ENCODE assay signal across 8 cellular contexts in the genomic region with DNA sequence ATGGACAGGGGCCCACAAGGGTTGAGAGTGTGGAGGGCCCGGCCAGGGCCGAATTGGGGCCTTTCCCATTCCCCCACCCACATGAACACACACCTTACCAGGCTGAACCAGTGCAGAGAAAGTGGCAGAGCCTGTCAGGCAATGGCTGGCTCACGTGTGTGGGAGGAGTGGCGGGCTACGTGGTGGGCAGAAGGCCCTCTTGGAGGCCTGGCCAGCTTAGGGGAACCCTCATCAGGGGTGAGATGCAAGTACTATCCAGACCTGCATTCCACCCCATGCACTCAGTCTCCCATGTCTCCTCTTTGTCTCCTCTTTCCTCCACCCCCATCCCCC. TPM values are rescaled to one million over a fixed set of nuclear protein-coding genes. Genes with fewer than 3 reads are reported as not detected.
DNase-seq lines count a peak whose midpoint lies in the region; ATAC-seq and TF ChIP-seq lines count a peak whose summit lies in the region.

No MANE protein-coding gene starts in this region.

- peaks cover 3% of the 10 kb centered on the region for H4K20me1 ChIP-seq in osteoblast (ENCODE audit: insufficient read depth, low read length)

- H3K36me3 ChIP-seq in WERI-Rb-1 (no peaks in the 10 kb centered on the region), osteoblast (ENCODE audit: insufficient read depth, low read length) (peaks cover 15% of the 10 kb centered on the region)

- H3K9me3 ChIP-seq in WERI-Rb-1 (ENCODE audit: severe bottlenecking): no peaks in the 10 kb centered on the region
- no peaks in the 10 kb centered on the region for H3K9me3 ChIP-seq in osteoblast (ENCODE audit: low read depth, low read length)

- H3K4me3 ChIP-seq in WERI-Rb-1 (ENCODE audit: low read depth, low read length) (peak overlapping the region; percentile 67), fibroblast of pulmonary artery (replicated peaks; ENCODE audit: low read depth, low read length) (peak overlapping the region; percentile 76), osteoblast (ENCODE audit: insufficient read depth, low read length) (peak overlapping the region; percentile 82)

- H3K27me3 ChIP-seq in WERI-Rb-1 (ENCODE audit: insufficient read depth, low read depth, severe bottlenecking): no peaks in the 10 kb centered on the region
- H3K27me3 ChIP-seq in osteoblast (ENCODE audit: insufficient read depth, low read length): no peaks in the 10 kb centered on the region

- peaks cover 26% of the 10 kb centered on the region for H3K79me2 ChIP-seq in osteoblast (ENCODE audit: insufficient read depth, low read length)

- peak overlapping the region; percentile 79 for H3K4me2 ChIP-seq in osteoblast (ENCODE audit: insufficient read depth, low read length)

- H3K4me1 ChIP-seq in osteoblast (ENCODE audit: insufficient read depth, low read length): peaks cover 3% of the 10 kb centered on the region

- DNase-seq in WERI-Rb-1 (no peak), fibroblast of pulmonary artery (ENCODE audit: low read depth) (peak; percentile 32), osteoblast (ENCODE audit: insufficient read length, low spot score, missing footprints) (no peak), putamen (ENCODE audit: low spot score) (no peak), NCI-H2029 (lab: John Stamatoyannopoulos, UW) (no peak), T-helper 9 cell (no peak)

- TF ChIP-seq CTCF in 22Rv1 (IDR thresholded peaks at IDR 0.05) (no peak), WERI-Rb-1 (IDR thresholded peaks at IDR 0.05; ENCODE audit: low read depth, low read length) (no peak), fibroblast of pulmonary artery (IDR thresholded peaks at IDR 0.05; ENCODE audit: low read length, missing control alignments) (no peak), osteoblast (IDR thresholded peaks at IDR 0.05; ENCODE audit: extremely low read depth, low read depth, low read length) (no peak)

- ATAC-seq in GM21576 (IDR thresholded peaks at IDR 0.05; ENCODE audit: unreplicated experiment): peak; percentile 29

- H3K27ac ChIP-seq in 22Rv1: peak overlapping the region; percentile 46
- no peak overlapping the region for H3K27ac ChIP-seq in WERI-Rb-1
- peak overlapping the region; percentile 58 for H3K27ac ChIP-seq in osteoblast (ENCODE audit: low read depth, low read length)

- H2AFZ ChIP-seq in osteoblast (ENCODE audit: low read length): peak overlapping the region; percentile 93

RNA-seq across cellular contexts. Expression of a gene that starts 1.0 kb away (rescaled TPM):
- 38.3 and 45.6 TPM in 2 replicates for total RNA-seq in osteoblast

RNA-seq across cellular contexts. Expression of a gene that starts 21.5 kb away (rescaled TPM):
- 12.7 and 13.0 TPM in 2 replicates for total RNA-seq in osteoblast

RNA-seq across cellular contexts. Expression of a gene that starts 42.5 kb away (rescaled TPM):
- total RNA-seq in osteoblast: 33.0 and 38.7 TPM in 2 replicates
